Comparison of ENCODE assay signal across 8 cellular contexts in genomic region chr1:51878307-51878615, GRCh38. TPM values are rescaled to one million over a fixed set of nuclear protein-coding genes. Genes with fewer than 3 reads are reported as not detected.
DNase-seq lines count a peak whose midpoint lies in the region; ATAC-seq and TF ChIP-seq lines count a peak whose summit lies in the region.

No MANE protein-coding gene starts in this region.

- 0% methylated on average over 14 of the region's 17 CpGs for WGBS in SK-N-SH (ENCODE audit: low lambda C conversion rate)
- under 1% methylated on average over 17 of the region's 17 CpGs for WGBS in liver

- POLR2A ChIA-PET in AG04450 (lab: Yijun Ruan, JAX) (interaction anchor here (1.0 kb wide), 1 partner anchor 19 kb away, joined by 3 read pairs; no protein-coding TSS in a partner anchor), SK-N-SH (lab: Yijun Ruan, JAX) (interaction anchor here (1.0 kb wide), 1 partner anchor 19 kb away, joined by 3 read pairs; no protein-coding TSS in a partner anchor)

- CTCF ChIA-PET in AG04450 (lab: Charles Lee) (interaction anchor here (1.7 kb wide), 1 partner anchor 19 kb away, joined by 13 read pairs; no protein-coding TSS in a partner anchor), SK-N-SH (lab: Yijun Ruan, JAX) (no interaction called here)

- H3K9ac ChIP-seq in SK-N-SH (peak overlapping the region; percentile 93), liver (ENCODE audit: low read depth in 1 of 2, low read length in 2 of 2) (peak overlapping the region; percentile 18 to 99)

- ATAC-seq in HG02970 (IDR thresholded peaks at IDR 0.05; ENCODE audit: low FRiP score, unreplicated experiment), result no peak

- H3K4me2 ChIP-seq in SK-N-SH, result peak overlapping the region; percentile 94

- H4K20me1 ChIP-seq in SK-N-SH (ENCODE audit: insufficient read depth), result peaks cover 5% of the 10 kb centered on the region; the same call in 1 of the 2 replicates

- DNase-seq in AG04450 (ENCODE audit: low read depth, low spot score) (no peak), HAP-1 (ENCODE audit: low spot score in 2 of 2) (no peak), SK-N-SH (no peak), OCI-M1 (lab: John Stamatoyannopoulos, UW) (no peak)
- DNase-seq in activated CD8-positive, alpha-beta memory T cell treated with anti-CD3 and anti-CD28 coated beads, Interleukin-2, amount 50 U/mL, for 48 hours, result no peak
- no peak for DNase-seq in stimulated activated CD4-positive, alpha-beta T cell treated with anti-CD3 and anti-CD28 coated beads, Interleukin-4, amount 100 ng/mL, for 1 hour

- no peaks in the 10 kb centered on the region for H3K27me3 ChIP-seq in AG04450 (ENCODE audit: control insufficient read depth, insufficient read depth, low read length)
- H3K27me3 ChIP-seq in HAP-1 (ENCODE audit: low read depth), result 0 out of 2 replicates have a peak, but pooled peaks cover 7% of the 10 kb centered on the region
- H3K27me3 ChIP-seq in SK-N-SH (ENCODE audit: insufficient read depth), result no peaks in the 10 kb centered on the region
- peaks cover 0 to 4% (median under 1%) of the 10 kb centered on the region in 4 donors for H3K27me3 ChIP-seq in liver (ENCODE audit: control insufficient read depth in 4 of 4, insufficient read depth in 4 of 4, low read length in 3 of 4)

- TF ChIP-seq EP300 in SK-N-SH (IDR thresholded peaks at IDR 0.05; ENCODE audit: borderline replicate concordance in 1 of 2, low read depth in 1 of 2, low read length in 1 of 2), result no peak

- H3K4me3 ChIP-seq in AG04450 (ENCODE audit: low read depth, low read length) (peak overlapping the region; percentile 99), HAP-1 (peak overlapping the region; percentile 90), SK-N-SH (ENCODE audit: low read depth in 2 of 2, low read length in 1 of 2) (peak overlapping the region; percentile 73 to 87), liver (ENCODE audit: low read depth in 1 of 3, low read length in 3 of 3) (peak overlapping the region; percentile 58 to 98 (median 85))

- TF ChIP-seq CTCF in AG04450 (IDR thresholded peaks at IDR 0.05; ENCODE audit: low read depth, low read length) (no peak), SK-N-SH (IDR thresholded peaks at IDR 0.05) (no peak), liver (IDR thresholded peaks at IDR 0.05; ENCODE audit: low read depth, low read length, missing input control) (no peak)

- peaks cover 22% of the 10 kb centered on the region for H3K4me1 ChIP-seq in HAP-1
- peaks cover 4 to 5% of the 10 kb centered on the region in 2 experiments; a peak in 1 of 4 replicates for H3K4me1 ChIP-seq in SK-N-SH (ENCODE audit: control insufficient read depth in 1 of 2, insufficient read depth in 2 of 2, low read depth in 1 of 2, low read length in 1 of 2)
- peaks cover 0 to 30% (median 19%) of the 10 kb centered on the region in 4 donors for H3K4me1 ChIP-seq in liver (ENCODE audit: control insufficient read depth in 4 of 4, insufficient read depth in 4 of 4, low read length in 3 of 4)

- H2AFZ ChIP-seq in SK-N-SH (ENCODE audit: low read depth), result 0 out of 2 replicates have a peak overlapping the region, but pooled peaks have one; percentile 57

- no peaks in the 10 kb centered on the region for H3K9me2 ChIP-seq in SK-N-SH

- H3K36me3 ChIP-seq in HAP-1 (replicated peaks) (no peaks in the 10 kb centered on the region), SK-N-SH (replicated peaks in 1 of 2; ENCODE audit: control insufficient read depth in 1 of 2, insufficient read depth in 2 of 2, low read length in 1 of 2) (peaks cover 0 to 4% of the 10 kb centered on the region in 2 experiments), liver (ENCODE audit: control insufficient read depth in 4 of 4, insufficient read depth in 3 of 4, low read depth in 1 of 4, low read length in 3 of 4) (peaks cover 0 to 1% (median 0%) of the 10 kb centered on the region in 4 donors)

- H3K9me3 ChIP-seq in AG04450 (ENCODE audit: control insufficient read depth, insufficient read depth, low read length) (no peaks in the 10 kb centered on the region), HAP-1 (no peaks in the 10 kb centered on the region), SK-N-SH (no peaks in the 10 kb centered on the region), liver (ENCODE audit: control insufficient read depth in 4 of 4, low read length in 3 of 4) (no peaks in the 10 kb centered on the region)

- no peak for TF ChIP-seq RAD21 in SK-N-SH (IDR thresholded peaks at IDR 0.05; ENCODE audit: low read length)
- no peak for TF ChIP-seq RAD21 in liver (IDR thresholded peaks at IDR 0.05)

- in situ Hi-C loops in HAP-1 (cut with MboI; ENCODE audit: low sequenced_read_pairs), result loop anchor here (25.0 kb wide), 1 partner anchor 809 kb away; the partner anchor contains the start of gene COA7

- peaks cover 52% of the 10 kb centered on the region for H3K79me2 ChIP-seq in SK-N-SH (ENCODE audit: insufficient read depth)

- peak overlapping the region; percentile 97 for H3K27ac ChIP-seq in AG04450 (ENCODE audit: low read depth, low read length)
- H3K27ac ChIP-seq in SK-N-SH (ENCODE audit: low read depth in 2 of 2, low read length in 1 of 2), result peak overlapping the region; percentile 91 to 92
- H3K27ac ChIP-seq in liver (ENCODE audit: low read depth in 1 of 2, low read length in 2 of 2), result peak overlapping the region; percentile 91 to 93

- H3F3A ChIP-seq in SK-N-SH (replicated peaks; ENCODE audit: insufficient read depth), result peaks cover 8% of the 10 kb centered on the region

TF ChIP-seq in SK-N-SH, 30 proteins besides CTCF, POLR2A, EP300 and RAD21:
- TF ChIP-seq YY1 (IDR thresholded peaks at IDR 0.05; ENCODE audit: low read depth) (no peak), FOXM1 (IDR thresholded peaks at IDR 0.05; ENCODE audit: low read depth) (no peak), MEF2A (IDR thresholded peaks at IDR 0.05; ENCODE audit: borderline replicate concordance, low read depth) (no peak), MXI1 (IDR thresholded peaks at IDR 0.05; ENCODE audit: low read depth, low read length) (no peak), JUND (IDR thresholded peaks at IDR 0.05) (no peak)

TF ChIP-seq in liver, 16 proteins besides CTCF, POLR2A, EP300 and RAD21:
- TF ChIP-seq TAF1 (conservative IDR thresholded peaks at IDR 0.05) (no peak), FOXA2 (IDR thresholded peaks at IDR 0.05) (no peak), ZBTB33 (IDR thresholded peaks at IDR 0.05) (no peak), REST (IDR thresholded peaks at IDR 0.05) (no peak), SP1 (IDR thresholded peaks at IDR 0.05) (no peak), EGR1 (IDR thresholded peaks at IDR 0.05; ENCODE audit: low read depth in 2 of 2) (no peak), ATF3 (IDR thresholded peaks at IDR 0.05) (no peak), HNF4G (IDR thresholded peaks at IDR 0.05) (no peak), NR2F2 (IDR thresholded peaks at IDR 0.05) (no peak), MAX (IDR thresholded peaks at IDR 0.05) (no peak)

RNA-seq across cellular contexts. Expression of gene NRDC, which starts 0.3 kb away (rescaled TPM):
- polyA plus RNA-seq in AG04450 (2011; rRNA removed), result 172 and 177 TPM in 2 replicates
- 134 and 169 TPM in 2 replicates for polyA minus RNA-seq in AG04450 (2011; rRNA and poly(A)+ RNA removed)
- 83.9 and 84.8 TPM in 2 replicates for polyA plus RNA-seq in SK-N-SH (2012; rRNA removed)
- polyA plus RNA-seq in SK-N-SH (2012; cell fraction: cytosol; rRNA removed), result 62.8 and 66.3 TPM in 2 replicates
- 223 and 292 TPM in 2 replicates for polyA plus RNA-seq in SK-N-SH (2012; cell fraction: nucleus; rRNA removed)
- total RNA-seq in liver, result 10 to 100 TPM; 61.7 to 88.7 TPM
- polyA plus RNA-seq in liver, result 10 to 100 TPM; 42.8 to 82.5 TPM
